Comparison of ENCODE assay signal across 16 cellular contexts in genomic region chr12:53120685-53121525, GRCh38. TPM values are rescaled to one million over a fixed set of nuclear protein-coding genes. Genes with fewer than 3 reads are reported as not detected.
"Had no signal": no experiment of that assay in that cellular context is flagged by ENCODE, and none has a peak within 500 bp of the region (broad histone marks: within the 10 kb centered on the region; RNA-seq: fewer than 3 reads in every experiment).

No MANE protein-coding gene starts in this region.

- H3K4me1 ChIP-seq: body of pancreas had no signal

- H3K27me3 Mint-ChIP-seq: activated CD4-positive, alpha-beta T cell treated with anti-CD3 and anti-CD28 coated beads, Interleukin-2, amount 10 ng/mL, durations not matched to agents 7 days and 5 days had no signal

- H3K4me3 ChIP-seq: body of pancreas, hepatocyte, right atrium auricular region, smooth muscle cell, tibial artery had no signal

- H3K27ac Mint-ChIP-seq: activated CD4-positive, alpha-beta T cell treated with anti-CD3 and anti-CD28 coated beads, Interleukin-2, amount 10 ng/mL, durations not matched to agents 7 days and 5 days; activated T-helper 2 cell treated with anti-CD3 and anti-CD28 coated beads, Interferon-gamma antibody, Interleukin-2, Interleukin-4, amounts not matched to agents 10 μg/mL and 5 μg/mL and 100 μg/mL, durations not matched to agents 14 hours and 24 hours and 36 hours; mesothelial cell of epicardium; stimulated activated memory B cell treated with anti-CD40 and anti-IgM and Interleukin-4, amounts not matched to agents 10 μg/mL and 1 μg/mL and 100 μg/mL, for 72 hours had no signal

- H3K36me3 Mint-ChIP-seq: mesothelial cell of epicardium; stimulated activated memory B cell treated with anti-CD40 and anti-IgM and Interleukin-4, amounts not matched to agents 10 μg/mL and 1 μg/mL and 100 μg/mL, for 72 hours had no signal

- H3K9me3 ChIP-seq: body of pancreas, right atrium auricular region, tibial artery had no signal

- H3K4me1 Mint-ChIP-seq: activated CD4-positive, alpha-beta T cell treated with anti-CD3 and anti-CD28 coated beads, Interleukin-2, amount 10 ng/mL, durations not matched to agents 7 days and 5 days; stimulated activated memory B cell treated with anti-CD40 and anti-IgM and Interleukin-4, amounts not matched to agents 10 μg/mL and 1 μg/mL and 100 μg/mL, for 72 hours had no signal

- H3K36me3 ChIP-seq: right atrium auricular region, tibial artery had no signal

- H3K9me3 Mint-ChIP-seq: activated CD4-positive, alpha-beta T cell treated with anti-CD3 and anti-CD28 coated beads, Interleukin-2, amount 10 ng/mL, durations not matched to agents 7 days and 5 days; activated T-helper 2 cell treated with anti-CD3 and anti-CD28 coated beads, Interferon-gamma antibody, Interleukin-2, Interleukin-4, amounts not matched to agents 10 μg/mL and 5 μg/mL and 100 μg/mL, durations not matched to agents 14 hours and 24 hours and 36 hours; stimulated activated memory B cell treated with anti-CD40 and anti-IgM and Interleukin-4, amounts not matched to agents 10 μg/mL and 1 μg/mL and 100 μg/mL, for 72 hours had no signal

- H3K4me3 Mint-ChIP-seq: activated CD4-positive, alpha-beta T cell treated with anti-CD3 and anti-CD28 coated beads, Interleukin-2, amount 10 ng/mL, durations not matched to agents 7 days and 5 days; mesothelial cell of epicardium; stimulated activated memory B cell treated with anti-CD40 and anti-IgM and Interleukin-4, amounts not matched to agents 10 μg/mL and 1 μg/mL and 100 μg/mL, for 72 hours had no signal

- ATAC-seq: body of pancreas; stimulated activated memory B cell treated with anti-CD40 and anti-IgM and Interleukin-4, amounts not matched to agents 10 μg/mL and 1 μg/mL and 100 μg/mL, for 72 hours had no signal

- H3K27ac ChIP-seq: body of pancreas, hepatocyte, right atrium auricular region, tibial artery had no signal

- DNase-seq: activated CD4-positive, alpha-beta T cell treated with anti-CD3 and anti-CD28 coated beads, Interleukin-2, amount 10 ng/mL, durations not matched to agents 7 days and 5 days; activated CD4-positive, CD25-positive, alpha-beta regulatory T cell; activated naive CD4-positive, alpha-beta T cell treated with anti-CD3 and anti-CD28 coated beads, Interleukin-2, amount 50 U/mL, for 16 hours; body of pancreas; central memory CD4-positive, alpha-beta T cell; erythroblast; posterior cingulate gyrus; stimulated activated CD4-positive, alpha-beta T cell treated with anti-CD3 and anti-CD28 coated beads, Interleukin-1b, Interleukin-23, amount 100 ng/mL, for 48 hours; T-helper 2 cell; tibial artery had no signal

RNA-seq across cellular contexts. Expression of gene SOAT2, which starts 17.6 kb away (rescaled TPM):
- total RNA-seq: activated T-helper 2 cell treated with anti-CD3 and anti-CD28 coated beads, Interferon-gamma antibody, Interleukin-2, Interleukin-4, amounts not matched to agents 10 μg/mL and 5 μg/mL and 100 μg/mL, durations not matched to agents 14 hours and 24 hours and 36 hours; body of pancreas; right atrium auricular region; smooth muscle cell had no signal

RNA-seq across cellular contexts. Expression of gene IGFBP6, which starts 23.4 kb away (rescaled TPM):
- total RNA-seq: activated T-helper 2 cell treated with anti-CD3 and anti-CD28 coated beads, Interferon-gamma antibody, Interleukin-2, Interleukin-4, amounts not matched to agents 10 μg/mL and 5 μg/mL and 100 μg/mL, durations not matched to agents 14 hours and 24 hours and 36 hours had no signal
